In genomic region chr5:139821806-139822552, GRCh38 we compare ENCODE assay signal across 19 cellular contexts. TPM values are rescaled to one million over a fixed set of nuclear protein-coding genes. Genes with fewer than 3 reads are reported as not detected.
DNase-seq lines count a peak whose midpoint lies in the region; ATAC-seq, FAIRE-seq and TF ChIP-seq lines count a peak whose summit lies in the region.
"Had no signal": no experiment of that assay in that cellular context is flagged by ENCODE, and none has a peak within 500 bp of the region (broad histone marks: within the 10 kb centered on the region; RNA-seq: fewer than 3 reads in every experiment).

No MANE protein-coding gene starts in this region.

- TF ChIP-seq CTCF in CD14-positive monocyte (IDR thresholded peaks at IDR 0.05) (no peak), H1 (IDR thresholded peaks at IDR 0.05; ENCODE audit: control extremely low read depth in 1 of 3, insufficient read depth in 1 of 3, low read depth in 1 of 3, low read length in 3 of 3) (no peak)

- no peak overlapping the region for H4K91ac ChIP-seq in H1 (replicated peaks; ENCODE audit: insufficient read length, low read length)

- H4K8ac ChIP-seq in H1 (ENCODE audit: extremely low read depth, insufficient read depth, low read length) = no peak overlapping the region; the same call in 1 of the 2 replicates

- no peak overlapping the region for H2BK120ac ChIP-seq in H1 (replicated peaks; ENCODE audit: low read depth, low read length)

- no peak for FAIRE-seq in H1 (lab: Jason Lieb, UNC)
- FAIRE-seq: GM12878, GM18507 had no signal

- no peak overlapping the region for H3K23ac ChIP-seq in H1 (ENCODE audit: insufficient read length)

- WGBS in H1 (ENCODE audit: extremely low coverage in 1 of 2, insufficient coverage in 1 of 2, insufficient read length in 1 of 2, insufficient replicate concordance in 2 of 2, low coverage in 1 of 2, low lambda C conversion rate in 2 of 2, missing lambda C conversion rate in 1 of 2), 2 experiments = 89% methylated on average over 10 of the region's 11 CpGs; no CpG with 5 or more reads in 1 of the 2 experiments

- H4K5ac ChIP-seq in H1 (ENCODE audit: insufficient read length, low read depth, low read length) = no peak overlapping the region

- no peaks in the 10 kb centered on the region for H3K36me3 ChIP-seq in H1 (ENCODE audit: control insufficient read depth in 2 of 4, insufficient read depth in 4 of 4, low read length in 3 of 4)
- H3K36me3 ChIP-seq: BLaER1 had no signal

- no peak for TF ChIP-seq POLR2A in H1 (IDR thresholded peaks at IDR 0.05; ENCODE audit: control extremely low read depth in 1 of 2, low read depth in 2 of 2, low read length in 2 of 2)

- peaks cover 0 to 7% (median under 1%) of the 10 kb centered on the region in 4 experiments; a peak in 6 of 7 replicates for H3K4me1 ChIP-seq in H1 (replicated peaks in 1 of 4; ENCODE audit: control insufficient read depth in 3 of 4, insufficient read depth in 4 of 4, low read length in 3 of 4)
- H3K4me1 ChIP-seq: BLaER1 had no signal

- H3K27me3 ChIP-seq in H1 (replicated peaks in 1 of 4; ENCODE audit: control insufficient read depth in 3 of 4, extremely low read depth in 1 of 4, insufficient read depth in 3 of 4, low read length in 3 of 4) = peaks cover 0 to under 1% (median 0%) of the 10 kb centered on the region in 4 experiments; a peak in 1 of 7 replicates

- no peak overlapping the region for H3K9ac ChIP-seq in H1 (replicated peaks in 1 of 4; ENCODE audit: extremely low read depth in 1 of 4, low read depth in 3 of 4, low read length in 3 of 4)
- H3K9ac ChIP-seq: BLaER1, GM23248 had no signal

- no peak overlapping the region for H3K56ac ChIP-seq in H1 (replicated peaks; ENCODE audit: insufficient read length, low read depth, low read length)

- H2BK20ac ChIP-seq in H1 (ENCODE audit: low read length) = no peak overlapping the region

- 0 out of 2 replicates have a peak overlapping the region, but pooled peaks have one; percentile 9 for H2BK12ac ChIP-seq in H1 (ENCODE audit: low read depth, low read length)

- H3K79me1 ChIP-seq in H1 (ENCODE audit: low read depth, low read length) = no peaks in the 10 kb centered on the region

- H3K36me3 Mint-ChIP-seq in activated naive CD8-positive, alpha-beta T cell treated with anti-CD3 and anti-CD28 coated beads, Interleukin-2, amount 10 ng/mL, durations not matched to agents 7 days and 5 days = no peaks in the 10 kb centered on the region
- H3K36me3 Mint-ChIP-seq in activated naive CD8-positive, alpha-beta T cell treated with anti-CD3 and anti-CD28 coated beads for 36 hours = peaks cover 1% of the 10 kb centered on the region
- H3K36me3 Mint-ChIP-seq in CD14-positive monocyte = no peaks in the 10 kb centered on the region

- no peak overlapping the region for H3K18ac ChIP-seq in H1 (ENCODE audit: extremely low read depth, low read length)

- no peak overlapping the region for H3K27ac ChIP-seq in H1 (ENCODE audit: low read depth, low read length)
- H3K27ac ChIP-seq: BLaER1, GM23248, HL-60 had no signal

- no peak overlapping the region for H2BK15ac ChIP-seq in H1 (ENCODE audit: low read length)

- no peak overlapping the region for H2AFZ ChIP-seq in H1 (ENCODE audit: low read length)
- H2AFZ ChIP-seq: GM23248 had no signal

- no peaks in the 10 kb centered on the region for H3K27me3 Mint-ChIP-seq in activated naive CD8-positive, alpha-beta T cell treated with anti-CD3 and anti-CD28 coated beads, Interleukin-2, amount 10 ng/mL, durations not matched to agents 7 days and 5 days
- H3K27me3 Mint-ChIP-seq in activated naive CD8-positive, alpha-beta T cell treated with anti-CD3 and anti-CD28 coated beads for 36 hours = no peaks in the 10 kb centered on the region
- peaks cover 3 to 17% (median 13%) of the 10 kb centered on the region in 3 donors for H3K27me3 Mint-ChIP-seq in CD14-positive monocyte (ENCODE audit: low read depth in 3 of 3)
- H3K27me3 Mint-ChIP-seq: CD4-positive, alpha-beta T cell had no signal

- H3K4ac ChIP-seq in H1 (replicated peaks; ENCODE audit: insufficient read length, low read depth, low read length) = no peak overlapping the region

- H3K9me3 ChIP-seq in H1 (ENCODE audit: insufficient read depth in 2 of 2, low read depth in 1 of 2, low read length in 1 of 2) = no peaks in the 10 kb centered on the region

- no peaks in the 10 kb centered on the region for H3K79me2 ChIP-seq in H1 (ENCODE audit: control insufficient read depth in 1 of 2, insufficient read depth in 2 of 2, low read length in 2 of 2)

- no peak overlapping the region for H3K4me3 ChIP-seq in H1 (ENCODE audit: extremely low read depth in 1 of 4, insufficient read depth in 2 of 4, low read depth in 3 of 4, low read length in 4 of 4)
- H3K4me3 ChIP-seq: BLaER1, GM12878, GM23248 had no signal

- no peaks in the 10 kb centered on the region for H3K4me1 Mint-ChIP-seq in activated naive CD8-positive, alpha-beta T cell treated with anti-CD3 and anti-CD28 coated beads, Interleukin-2, amount 10 ng/mL, durations not matched to agents 7 days and 5 days
- no peaks in the 10 kb centered on the region for H3K4me1 Mint-ChIP-seq in activated naive CD8-positive, alpha-beta T cell treated with anti-CD3 and anti-CD28 coated beads for 36 hours
- no peaks in the 10 kb centered on the region for H3K4me1 Mint-ChIP-seq in CD14-positive monocyte

- no peak overlapping the region for H3K14ac ChIP-seq in H1 (ENCODE audit: insufficient read length)

- intact Hi-C loops in CD14-positive monocyte (cut with micrococcal nuclease) = no loop called here
- intact Hi-C loops in posterior vena cava (cut with DNase I) = no loop called here

- H3K23me2 ChIP-seq in H1 (ENCODE audit: low read depth, low read length) = no peaks in the 10 kb centered on the region

- H3K27ac Mint-ChIP-seq in activated naive CD8-positive, alpha-beta T cell treated with anti-CD3 and anti-CD28 coated beads, Interleukin-2, amount 10 ng/mL, durations not matched to agents 7 days and 5 days = no peak overlapping the region
- no peak overlapping the region for H3K27ac Mint-ChIP-seq in activated naive CD8-positive, alpha-beta T cell treated with anti-CD3 and anti-CD28 coated beads for 36 hours
- H3K27ac Mint-ChIP-seq in CD14-positive monocyte = no peak overlapping the region
- H3K27ac Mint-ChIP-seq: CD4-positive, alpha-beta T cell had no signal

- no peak for TF ChIP-seq EP300 in H1 (IDR thresholded peaks at IDR 0.05; ENCODE audit: borderline replicate concordance in 1 of 2, low read depth in 2 of 2, low read length in 2 of 2)

- H3K4me2 ChIP-seq in H1 (ENCODE audit: insufficient read depth in 1 of 2, low read depth in 2 of 2, low read length in 2 of 2) = no peak overlapping the region
- H3K4me2 ChIP-seq: BLaER1 had no signal

- H4K20me1 ChIP-seq in H1 (replicated peaks in 1 of 2; ENCODE audit: control insufficient read depth in 1 of 2, insufficient read depth in 2 of 2, low read length in 2 of 2) = no peaks in the 10 kb centered on the region
- H4K20me1 ChIP-seq: BLaER1 had no signal

- no peak for TF ChIP-seq RAD21 in H1 (IDR thresholded peaks at IDR 0.05 in 1 of 2, conservative IDR thresholded peaks at IDR 0.05 in 1 of 2; ENCODE audit: low read depth in 2 of 2, low read length in 2 of 2)

- no peak overlapping the region for H2BK5ac ChIP-seq in H1 (ENCODE audit: low read depth, low read length)

- H3K9me3 Mint-ChIP-seq in activated naive CD8-positive, alpha-beta T cell treated with anti-CD3 and anti-CD28 coated beads, Interleukin-2, amount 10 ng/mL, durations not matched to agents 7 days and 5 days = peaks cover 3% of the 10 kb centered on the region
- peaks cover 6% of the 10 kb centered on the region for H3K9me3 Mint-ChIP-seq in activated naive CD8-positive, alpha-beta T cell treated with anti-CD3 and anti-CD28 coated beads for 36 hours
- H3K9me3 Mint-ChIP-seq in CD14-positive monocyte = peaks cover 0 to 11% (median 4%) of the 10 kb centered on the region in 7 donors

- H3K4me3 Mint-ChIP-seq in activated naive CD8-positive, alpha-beta T cell treated with anti-CD3 and anti-CD28 coated beads, Interleukin-2, amount 10 ng/mL, durations not matched to agents 7 days and 5 days = no peak overlapping the region
- H3K4me3 Mint-ChIP-seq in activated naive CD8-positive, alpha-beta T cell treated with anti-CD3 and anti-CD28 coated beads for 36 hours = no peak overlapping the region
- H3K4me3 Mint-ChIP-seq in CD14-positive monocyte = no peak overlapping the region
- H3K4me3 Mint-ChIP-seq: CD4-positive, alpha-beta T cell had no signal

- CTCF ChIA-PET in H1 (lab: Charles Lee; ENCODE audit: partially characterized antibody) = interaction anchor here (0.9 to 6.1 kb wide), 6 partner anchors 9 to 167 kb away, joined by 3 to 42 read pairs (median 4); no protein-coding TSS in a partner anchor

- POLR2A ChIA-PET in activated naive CD8-positive, alpha-beta T cell treated with anti-CD3 and anti-CD28 coated beads, Interleukin-2, amount 10 ng/mL, durations not matched to agents 7 days and 5 days (lab: Charles Lee) = no interaction called here
- POLR2A ChIA-PET in H1 (lab: Charles Lee; ENCODE audit: partially characterized antibody) = interaction anchor here (1.2 kb wide), 1 partner anchor 26 kb away, joined by 3 read pairs; the partner anchor contains the start of gene PSD2

- H2AK5ac ChIP-seq in H1 (ENCODE audit: low read depth, low read length) = no peak overlapping the region

- no peak for ATAC-seq in activated naive CD8-positive, alpha-beta T cell treated with anti-CD3 and anti-CD28 coated beads, Interleukin-2, amount 10 ng/mL, durations not matched to agents 7 days and 5 days (ENCODE audit: low read depth)
- no peak for ATAC-seq in GM18861 (IDR thresholded peaks at IDR 0.05; ENCODE audit: unreplicated experiment)
- ATAC-seq: GM12878 had no signal

- peak; percentile 19 for DNase-seq in activated naive CD8-positive, alpha-beta T cell treated with anti-CD3 and anti-CD28 coated beads, Interleukin-2, amount 10 ng/mL, durations not matched to agents 7 days and 5 days
- DNase-seq in activated naive CD8-positive, alpha-beta T cell treated with anti-CD3 and anti-CD28 coated beads for 36 hours = no peak
- peak; percentile 34 for DNase-seq in CD14-positive monocyte (ENCODE audit: low spot score)
- no peak for DNase-seq in H1 (ENCODE audit: low read depth in 1 of 2, low spot score in 2 of 2)
- DNase-seq in posterior vena cava (ENCODE audit: low spot score) = peak; percentile 58
- DNase-seq in NCI-H2171 treated with DMSO at 0.1 percent for 48 hours (lab: John Stamatoyannopoulos, UW) = no peak
- no peak for DNase-seq in stimulated activated CD4-positive, alpha-beta T cell treated with anti-CD3 and anti-CD28 coated beads, Interleukin-2, amount 100 ng/mL, for 48 hours
- DNase-seq: 8988T; AML-193; Calu3; CD4-positive, alpha-beta T cell; DMS 273 treated with DMSO at 0.1 percent for 48 hours; DMS79; GM23248 had no signal

RNA-seq across cellular contexts. Expression of gene PSD2, which starts 26.4 kb away (rescaled TPM):
- under 1 TPM; 0.08 to 0.09 TPM for total RNA-seq in activated naive CD8-positive, alpha-beta T cell treated with anti-CD3 and anti-CD28 coated beads, Interleukin-2, amount 10 ng/mL, durations not matched to agents 7 days and 5 days
- not detected for total RNA-seq in activated naive CD8-positive, alpha-beta T cell treated with anti-CD3 and anti-CD28 coated beads for 36 hours
- not detected for polyA plus RNA-seq in CD14-positive monocyte
- 0.06 and 0.13 TPM in 2 replicates for total RNA-seq in H1 (2021; fragmentation: NEBNext Ultra II Directional; extraction: Animal tissue kit (Norgen Biotek cat#: 25700))
- 0.14 and 0.25 TPM in 2 replicates for polyA plus RNA-seq in H1 (2011; rRNA removed)
- polyA plus RNA-seq in H1 (2011; cell fraction: cytosol; rRNA removed) = 0.23 TPM
- polyA plus RNA-seq in H1 (2011; cell fraction: nucleus; rRNA removed) = 0.48 TPM
- 0.09 to 0.24 TPM (median 0.15 TPM) in 4 replicates for polyA plus RNA-seq in H1 (2012, experiment 1 of 2)
- polyA plus RNA-seq in H1 (2012, experiment 2 of 2) = 0.14 TPM
- polyA plus RNA-seq in H1 (2013, experiment 1 of 2) = 0.06 TPM
- polyA plus RNA-seq in H1 (2013, experiment 2 of 2) = 0.09 TPM
- 0.17 TPM in 1 of 2 replicates, not detected in the other for polyA minus RNA-seq in H1 (2011; rRNA and poly(A)+ RNA removed)
- polyA minus RNA-seq in H1 (2011; cell fraction: cytosol; rRNA and poly(A)+ RNA removed) = not detected
- polyA minus RNA-seq in H1 (2011; cell fraction: nucleus; rRNA and poly(A)+ RNA removed) = 0.20 TPM
- under 1 TPM; 0.14 TPM for total RNA-seq in posterior vena cava
- total RNA-seq: Calu3, GM12878 had no signal
- polyA plus RNA-seq: GM23248 had no signal

Comparison
In these comparisons a context has a peak if more than half of its experiments do, and no peak if none do; other contexts are left out.
1. DNase-seq: peak in activated naive CD8-positive, alpha-beta T cell treated with anti-CD3 and anti-CD28 coated beads, Interleukin-2, amount 10 ng/mL, durations not matched to agents 7 days and 5 days (single experiment), CD14-positive monocyte (single experiment) and posterior vena cava (single experiment); none in activated naive CD8-positive, alpha-beta T cell treated with anti-CD3 and anti-CD28 coated beads for 36 hours (single experiment), H1 (0 of 2), NCI-H2171 treated with DMSO at 0.1 percent for 48 hours (single experiment) and stimulated activated CD4-positive, alpha-beta T cell treated with anti-CD3 and anti-CD28 coated beads, Interleukin-2, amount 100 ng/mL, for 48 hours (0 of 2).